33 cellular contexts compared by ENCODE assay signal in the genomic region with DNA sequence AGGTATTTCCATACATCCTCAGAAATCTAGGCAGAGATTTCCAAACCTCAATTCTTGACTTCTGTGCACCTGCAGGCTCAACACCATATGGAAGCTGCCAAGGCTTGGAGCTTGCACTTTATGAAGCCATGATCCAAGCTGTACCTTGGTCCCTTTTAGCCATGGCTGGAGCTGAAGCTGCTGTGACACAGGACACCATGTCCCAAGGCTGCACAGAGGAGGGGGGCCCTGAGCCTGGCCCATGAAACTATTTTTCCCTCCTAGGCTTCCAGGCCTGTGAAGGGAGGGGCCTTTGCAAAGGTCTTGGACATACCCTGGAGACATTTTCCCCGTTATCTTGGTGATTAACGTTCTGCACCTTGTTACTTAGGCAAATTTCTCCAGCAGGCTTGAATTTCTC.
A peak's percentile ranks its signal among the peaks of the same experiment; 100 is the strongest.
DNase-seq lines count a peak whose midpoint lies in the region; ATAC-seq and TF ChIP-seq lines count a peak whose summit lies in the region.
"Had no signal": no experiment of that assay in that cellular context is flagged by ENCODE, and none has a peak within 500 bp of the region (broad histone marks: within the 10 kb centered on the region; RNA-seq: fewer than 3 reads in every experiment).

No MANE protein-coding gene starts in this region.

- no peak overlapping the region for H3K4ac ChIP-seq in trophoblast cell (ENCODE audit: low read depth, low read length)

- H3K4me3 ChIP-seq in esophagus muscularis mucosa, result no peak overlapping the region
- H3K4me3 ChIP-seq in trophoblast cell (ENCODE audit: low read depth, low read length), result no peak overlapping the region
- H3K4me3 ChIP-seq in gastrocnemius medialis, result no peak overlapping the region
- H3K4me3 ChIP-seq: A549; BLaER1; BLaER1 treated with 17β-estradiol and CSF1 and Interleukin-3, amounts not matched to agents 10 nM and 100 nM had no signal

- no peak overlapping the region for H2BK12ac ChIP-seq in trophoblast cell (ENCODE audit: low read length)

- H4K91ac ChIP-seq in trophoblast cell (ENCODE audit: low read depth, low read length), result no peak overlapping the region

- peaks cover 0 to 10% (median 0%) of the 10 kb centered on the region in 3 donors for H3K36me3 Mint-ChIP-seq in naive thymus-derived CD8-positive, alpha-beta T cell
- H3K36me3 Mint-ChIP-seq: CD14-positive monocyte; CD4-positive, alpha-beta memory T cell; CD4-positive, CD25-positive, alpha-beta regulatory T cell; CD8-positive, alpha-beta memory T cell; CD8-positive, alpha-beta T cell had no signal

- no peaks in the 10 kb centered on the region for H3K36me3 ChIP-seq in esophagus muscularis mucosa
- H3K36me3 ChIP-seq in trophoblast cell (ENCODE audit: control insufficient read depth in 1 of 2, insufficient read depth in 2 of 2, low read length in 2 of 2), result no peaks in the 10 kb centered on the region
- H3K36me3 ChIP-seq in gastrocnemius medialis, result no peaks in the 10 kb centered on the region
- H3K36me3 ChIP-seq: BE2C; BLaER1; BLaER1 treated with 17β-estradiol and CSF1 and Interleukin-3, amounts not matched to agents 10 nM and 100 nM had no signal

- in situ Hi-C loops in gastrocnemius medialis (cut with MboI; ENCODE audit: low sequenced_read_pairs in 4 of 4), result no loop called here

- DNase-seq in esophagus muscularis mucosa (ENCODE audit: extremely low spot score) (peak; percentile 17), trophoblast cell (no peak), gastrocnemius medialis (peak in 1 of 2 donors; percentile 56), nucleus accumbens (lab: John Stamatoyannopoulos, UW) (no peak)
- DNase-seq in naive thymus-derived CD8-positive, alpha-beta T cell, result no peak
- DNase-seq: 8988T; ACHN; AML-193; BE2C; C1 segment of cervical spinal cord; Caco-2; Calu3; CD4-positive, alpha-beta memory T cell; CD4-positive, alpha-beta T cell; CD4-positive, CD25-positive, alpha-beta regulatory T cell; CD8-positive, alpha-beta memory T cell; CD8-positive, alpha-beta T cell; COR-L47; DMS 273 treated with DMSO at 0.1 percent for 48 hours; DMS153; DMS53; DMS79; DMS79 treated with DMSO at 0.1 percent for 48 hours; DND-41; EL had no signal

- no peak overlapping the region for H4K8ac ChIP-seq in trophoblast cell (ENCODE audit: low read depth, low read length)

- H3K27ac Mint-ChIP-seq in naive thymus-derived CD8-positive, alpha-beta T cell, result no peak overlapping the region
- H3K27ac Mint-ChIP-seq: B cell; CD14-positive monocyte; CD4-positive, alpha-beta memory T cell; CD4-positive, alpha-beta T cell; CD8-positive, alpha-beta T cell had no signal

- TF ChIP-seq CTCF in esophagus muscularis mucosa (IDR thresholded peaks at IDR 0.05) (no peak), gastrocnemius medialis (IDR thresholded peaks at IDR 0.05 in 4 of 5, conservative IDR thresholded peaks at IDR 0.05 in 1 of 5) (no peak)

- H3K4me1 ChIP-seq in esophagus muscularis mucosa (peaks cover 0 to 4% (median 0%) of the 10 kb centered on the region in 4 donors), trophoblast cell (ENCODE audit: control insufficient read depth in 1 of 2, insufficient read depth in 2 of 2, low read length in 2 of 2) (no peaks in the 10 kb centered on the region), gastrocnemius medialis (peaks cover 10 to 17% of the 10 kb centered on the region in 2 donors)
- H3K4me1 ChIP-seq: A549, BE2C, BLaER1, Caco-2 had no signal

- no peak overlapping the region for H2BK120ac ChIP-seq in trophoblast cell (ENCODE audit: insufficient read depth, low read length, poor library complexity)

- intact Hi-C loops in esophagus muscularis mucosa (cut with DNase I) (no loop called here), gastrocnemius medialis (cut with DNase I; ENCODE audit: low total_unique reads) (no loop called here)

- H3K27me3 Mint-ChIP-seq in naive thymus-derived CD8-positive, alpha-beta T cell, result peaks cover 0 to 8% (median 3%) of the 10 kb centered on the region in 5 donors
- H3K27me3 Mint-ChIP-seq: CD4-positive, alpha-beta T cell had no signal

- no peak overlapping the region for H3K23ac ChIP-seq in trophoblast cell (ENCODE audit: low read length)

- no peak overlapping the region for H3K14ac ChIP-seq in trophoblast cell (ENCODE audit: low read length)

- POLR2A ChIA-PET in naive thymus-derived CD8-positive, alpha-beta T cell (lab: Charles Lee), result no interaction called here

- no peaks in the 10 kb centered on the region for H3K27me3 ChIP-seq in esophagus muscularis mucosa
- no peaks in the 10 kb centered on the region for H3K27me3 ChIP-seq in trophoblast cell (ENCODE audit: insufficient read depth, low read length)
- no peaks in the 10 kb centered on the region for H3K27me3 ChIP-seq in gastrocnemius medialis
- H3K27me3 ChIP-seq: BE2C; BLaER1; BLaER1 treated with 17β-estradiol and CSF1 and Interleukin-3, amounts not matched to agents 10 nM and 100 nM had no signal

- no peak overlapping the region for H2AK5ac ChIP-seq in trophoblast cell (ENCODE audit: low read length)

- H3K4me2 ChIP-seq in trophoblast cell (ENCODE audit: low read length), result no peak overlapping the region
- H3K4me2 ChIP-seq: A549; BLaER1; BLaER1 treated with 17β-estradiol and CSF1 and Interleukin-3, amounts not matched to agents 10 nM and 100 nM had no signal

- peak; percentile 27 to 59 for ATAC-seq in gastrocnemius medialis
- ATAC-seq in GM19455 (IDR thresholded peaks at IDR 0.05; ENCODE audit: unreplicated experiment), result no peak
- no peak for ATAC-seq in naive thymus-derived CD8-positive, alpha-beta T cell
- ATAC-seq: A549; CD8-positive, alpha-beta T cell had no signal

- no peak overlapping the region for H2BK5ac ChIP-seq in trophoblast cell (ENCODE audit: low read depth, low read length, poor library complexity)

- H3K9ac ChIP-seq in trophoblast cell (ENCODE audit: low read length), result peak overlapping the region; percentile 21
- H3K9ac ChIP-seq: BLaER1; BLaER1 treated with 17β-estradiol and CSF1 and Interleukin-3, amounts not matched to agents 10 nM and 100 nM had no signal

- H3K4me3 Mint-ChIP-seq in naive thymus-derived CD8-positive, alpha-beta T cell, result no peak overlapping the region
- H3K4me3 Mint-ChIP-seq: B cell; CD14-positive monocyte; CD4-positive, alpha-beta memory T cell; CD4-positive, alpha-beta T cell; CD4-positive, CD25-positive, alpha-beta regulatory T cell; CD8-positive, alpha-beta memory T cell; CD8-positive, alpha-beta T cell had no signal

- H3K79me1 ChIP-seq in trophoblast cell (ENCODE audit: low read length), result no peaks in the 10 kb centered on the region

- TF ChIP-seq POLR2A in esophagus muscularis mucosa (IDR thresholded peaks at IDR 0.05; ENCODE audit: low read depth) (no peak), gastrocnemius medialis (IDR thresholded peaks at IDR 0.05) (no peak)

- no peak overlapping the region for H2AFZ ChIP-seq in trophoblast cell (ENCODE audit: insufficient read depth, low read length, poor library complexity)

- H3K27ac ChIP-seq in esophagus muscularis mucosa (replicated peaks in 1 of 4) (no peak overlapping the region), trophoblast cell (ENCODE audit: low read depth, low read length) (no peak overlapping the region), gastrocnemius medialis (peak overlapping the region in 1 of 4 donors; percentile 14)
- H3K27ac ChIP-seq: 22Rv1; A549; BLaER1; BLaER1 treated with 17β-estradiol and CSF1 and Interleukin-3, amounts not matched to agents 10 nM and 100 nM; C4-2B had no signal

- H3K79me2 ChIP-seq in trophoblast cell (ENCODE audit: control insufficient read depth, insufficient read depth, low read length, poor library complexity), result no peaks in the 10 kb centered on the region

- H3K9me3 ChIP-seq in esophagus muscularis mucosa, result peaks cover 0 to 3% (median 0%) of the 10 kb centered on the region in 4 donors
- H3K9me3 ChIP-seq in trophoblast cell (ENCODE audit: insufficient read depth, low read depth, low read length), result peaks cover 10% of the 10 kb centered on the region
- no peaks in the 10 kb centered on the region for H3K9me3 ChIP-seq in gastrocnemius medialis
- H3K9me3 ChIP-seq: BE2C, Caco-2 had no signal

- TF ChIP-seq EP300 in esophagus muscularis mucosa (IDR thresholded peaks at IDR 0.05), result no peak

- no peak overlapping the region for H4K12ac ChIP-seq in trophoblast cell (ENCODE audit: low read depth, low read length)

- 58% methylated on average over 2 of the region's 2 CpGs for WGBS in esophagus muscularis mucosa
- no CpG with 5 or more reads among the region's 2 CpGs for WGBS in trophoblast cell (ENCODE audit: extremely low coverage, insufficient coverage, insufficient read length)

- no peak overlapping the region for H3K18ac ChIP-seq in trophoblast cell (ENCODE audit: low read length)

- peaks cover 0 to 6% (median 0%) of the 10 kb centered on the region in 4 donors for H3K4me1 Mint-ChIP-seq in naive thymus-derived CD8-positive, alpha-beta T cell
- H3K4me1 Mint-ChIP-seq: B cell; CD14-positive monocyte; CD4-positive, alpha-beta memory T cell; CD4-positive, CD25-positive, alpha-beta regulatory T cell had no signal

- H3K9me3 Mint-ChIP-seq in naive thymus-derived CD8-positive, alpha-beta T cell, result peaks cover 0 to 13% (median 2%) of the 10 kb centered on the region in 9 donors

Comparison
In these comparisons a context has a peak if more than half of its experiments do, and no peak if none do; other contexts are left out.
1. ATAC-seq: peak in gastrocnemius medialis (2 of 2); none in GM19455 (single experiment) and naive thymus-derived CD8-positive, alpha-beta T cell (0 of 2).